In the genomic region with DNA sequence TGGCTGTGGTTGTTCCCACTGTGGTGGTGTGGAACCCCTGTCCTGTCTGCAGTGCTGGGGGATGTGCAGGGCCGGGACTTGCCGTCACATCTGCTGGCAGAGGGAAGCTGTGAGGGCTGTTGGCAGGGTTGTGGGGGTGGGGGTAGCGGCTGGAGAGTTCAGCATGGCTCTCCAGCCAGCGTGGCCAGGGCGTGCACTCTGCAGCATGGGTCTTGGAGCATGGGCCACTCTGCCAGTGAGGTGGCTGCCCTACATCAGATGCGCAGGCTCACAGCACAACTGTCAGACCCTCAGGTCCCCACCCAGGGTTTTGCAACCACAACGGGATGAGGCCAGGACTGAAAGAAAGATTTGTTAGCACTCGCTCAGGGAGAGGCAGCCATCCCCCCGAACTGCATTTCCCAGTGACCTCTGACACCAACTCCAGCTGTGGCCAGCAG, we compare ENCODE assay signal across 2 cellular contexts.
TF ChIP-seq lines count a peak whose summit lies in the region.

No MANE protein-coding gene starts in this region.

TF ChIP-seq in GM23338, 12 proteins besides CTCF, POLR2A, EP300 and RAD21:
- no peak for TF ChIP-seq JUNB (IDR thresholded peaks at IDR 0.05; ENCODE audit: unreplicated experiment)
- TF ChIP-seq NANOG (IDR thresholded peaks at IDR 0.05; ENCODE audit: borderline replicate concordance), result no peak
- TF ChIP-seq, protein P1, sequence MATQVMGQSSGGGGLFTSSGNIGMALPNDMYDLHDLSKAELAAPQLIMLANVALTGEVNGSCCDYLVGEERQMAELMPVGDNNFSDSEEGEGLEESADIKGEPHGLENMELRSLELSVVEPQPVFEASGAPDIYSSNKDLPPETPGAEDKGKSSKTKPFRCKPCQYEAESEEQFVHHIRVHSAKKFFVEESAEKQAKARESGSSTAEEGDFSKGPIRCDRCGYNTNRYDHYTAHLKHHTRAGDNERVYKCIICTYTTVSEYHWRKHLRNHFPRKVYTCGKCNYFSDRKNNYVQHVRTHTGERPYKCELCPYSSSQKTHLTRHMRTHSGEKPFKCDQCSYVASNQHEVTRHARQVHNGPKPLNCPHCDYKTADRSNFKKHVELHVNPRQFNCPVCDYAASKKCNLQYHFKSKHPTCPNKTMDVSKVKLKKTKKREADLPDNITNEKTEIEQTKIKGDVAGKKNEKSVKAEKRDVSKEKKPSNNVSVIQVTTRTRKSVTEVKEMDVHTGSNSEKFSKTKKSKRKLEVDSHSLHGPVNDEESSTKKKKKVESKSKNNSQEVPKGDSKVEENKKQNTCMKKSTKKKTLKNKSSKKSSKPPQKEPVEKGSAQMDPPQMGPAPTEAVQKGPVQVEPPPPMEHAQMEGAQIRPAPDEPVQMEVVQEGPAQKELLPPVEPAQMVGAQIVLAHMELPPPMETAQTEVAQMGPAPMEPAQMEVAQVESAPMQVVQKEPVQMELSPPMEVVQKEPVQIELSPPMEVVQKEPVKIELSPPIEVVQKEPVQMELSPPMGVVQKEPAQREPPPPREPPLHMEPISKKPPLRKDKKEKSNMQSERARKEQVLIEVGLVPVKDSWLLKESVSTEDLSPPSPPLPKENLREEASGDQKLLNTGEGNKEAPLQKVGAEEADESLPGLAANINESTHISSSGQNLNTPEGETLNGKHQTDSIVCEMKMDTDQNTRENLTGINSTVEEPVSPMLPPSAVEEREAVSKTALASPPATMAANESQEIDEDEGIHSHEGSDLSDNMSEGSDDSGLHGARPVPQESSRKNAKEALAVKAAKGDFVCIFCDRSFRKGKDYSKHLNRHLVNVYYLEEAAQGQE (IDR thresholded peaks at IDR 0.05; ENCODE audit: unreplicated experiment), result no peak
- TF ChIP-seq, protein P2, sequence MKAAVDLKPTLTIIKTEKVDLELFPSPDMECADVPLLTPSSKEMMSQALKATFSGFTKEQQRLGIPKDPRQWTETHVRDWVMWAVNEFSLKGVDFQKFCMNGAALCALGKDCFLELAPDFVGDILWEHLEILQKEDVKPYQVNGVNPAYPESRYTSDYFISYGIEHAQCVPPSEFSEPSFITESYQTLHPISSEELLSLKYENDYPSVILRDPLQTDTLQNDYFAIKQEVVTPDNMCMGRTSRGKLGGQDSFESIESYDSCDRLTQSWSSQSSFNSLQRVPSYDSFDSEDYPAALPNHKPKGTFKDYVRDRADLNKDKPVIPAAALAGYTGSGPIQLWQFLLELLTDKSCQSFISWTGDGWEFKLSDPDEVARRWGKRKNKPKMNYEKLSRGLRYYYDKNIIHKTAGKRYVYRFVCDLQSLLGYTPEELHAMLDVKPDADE (IDR thresholded peaks at IDR 0.05), result no peak
- no peak for TF ChIP-seq CREB1 (CRISPR knock-in tag; IDR thresholded peaks at IDR 0.05; ENCODE audit: low read depth)
- TF ChIP-seq ZNF114 (CRISPR knock-in tag; IDR thresholded peaks at IDR 0.05), result no peak
- TF ChIP-seq, protein P3, sequence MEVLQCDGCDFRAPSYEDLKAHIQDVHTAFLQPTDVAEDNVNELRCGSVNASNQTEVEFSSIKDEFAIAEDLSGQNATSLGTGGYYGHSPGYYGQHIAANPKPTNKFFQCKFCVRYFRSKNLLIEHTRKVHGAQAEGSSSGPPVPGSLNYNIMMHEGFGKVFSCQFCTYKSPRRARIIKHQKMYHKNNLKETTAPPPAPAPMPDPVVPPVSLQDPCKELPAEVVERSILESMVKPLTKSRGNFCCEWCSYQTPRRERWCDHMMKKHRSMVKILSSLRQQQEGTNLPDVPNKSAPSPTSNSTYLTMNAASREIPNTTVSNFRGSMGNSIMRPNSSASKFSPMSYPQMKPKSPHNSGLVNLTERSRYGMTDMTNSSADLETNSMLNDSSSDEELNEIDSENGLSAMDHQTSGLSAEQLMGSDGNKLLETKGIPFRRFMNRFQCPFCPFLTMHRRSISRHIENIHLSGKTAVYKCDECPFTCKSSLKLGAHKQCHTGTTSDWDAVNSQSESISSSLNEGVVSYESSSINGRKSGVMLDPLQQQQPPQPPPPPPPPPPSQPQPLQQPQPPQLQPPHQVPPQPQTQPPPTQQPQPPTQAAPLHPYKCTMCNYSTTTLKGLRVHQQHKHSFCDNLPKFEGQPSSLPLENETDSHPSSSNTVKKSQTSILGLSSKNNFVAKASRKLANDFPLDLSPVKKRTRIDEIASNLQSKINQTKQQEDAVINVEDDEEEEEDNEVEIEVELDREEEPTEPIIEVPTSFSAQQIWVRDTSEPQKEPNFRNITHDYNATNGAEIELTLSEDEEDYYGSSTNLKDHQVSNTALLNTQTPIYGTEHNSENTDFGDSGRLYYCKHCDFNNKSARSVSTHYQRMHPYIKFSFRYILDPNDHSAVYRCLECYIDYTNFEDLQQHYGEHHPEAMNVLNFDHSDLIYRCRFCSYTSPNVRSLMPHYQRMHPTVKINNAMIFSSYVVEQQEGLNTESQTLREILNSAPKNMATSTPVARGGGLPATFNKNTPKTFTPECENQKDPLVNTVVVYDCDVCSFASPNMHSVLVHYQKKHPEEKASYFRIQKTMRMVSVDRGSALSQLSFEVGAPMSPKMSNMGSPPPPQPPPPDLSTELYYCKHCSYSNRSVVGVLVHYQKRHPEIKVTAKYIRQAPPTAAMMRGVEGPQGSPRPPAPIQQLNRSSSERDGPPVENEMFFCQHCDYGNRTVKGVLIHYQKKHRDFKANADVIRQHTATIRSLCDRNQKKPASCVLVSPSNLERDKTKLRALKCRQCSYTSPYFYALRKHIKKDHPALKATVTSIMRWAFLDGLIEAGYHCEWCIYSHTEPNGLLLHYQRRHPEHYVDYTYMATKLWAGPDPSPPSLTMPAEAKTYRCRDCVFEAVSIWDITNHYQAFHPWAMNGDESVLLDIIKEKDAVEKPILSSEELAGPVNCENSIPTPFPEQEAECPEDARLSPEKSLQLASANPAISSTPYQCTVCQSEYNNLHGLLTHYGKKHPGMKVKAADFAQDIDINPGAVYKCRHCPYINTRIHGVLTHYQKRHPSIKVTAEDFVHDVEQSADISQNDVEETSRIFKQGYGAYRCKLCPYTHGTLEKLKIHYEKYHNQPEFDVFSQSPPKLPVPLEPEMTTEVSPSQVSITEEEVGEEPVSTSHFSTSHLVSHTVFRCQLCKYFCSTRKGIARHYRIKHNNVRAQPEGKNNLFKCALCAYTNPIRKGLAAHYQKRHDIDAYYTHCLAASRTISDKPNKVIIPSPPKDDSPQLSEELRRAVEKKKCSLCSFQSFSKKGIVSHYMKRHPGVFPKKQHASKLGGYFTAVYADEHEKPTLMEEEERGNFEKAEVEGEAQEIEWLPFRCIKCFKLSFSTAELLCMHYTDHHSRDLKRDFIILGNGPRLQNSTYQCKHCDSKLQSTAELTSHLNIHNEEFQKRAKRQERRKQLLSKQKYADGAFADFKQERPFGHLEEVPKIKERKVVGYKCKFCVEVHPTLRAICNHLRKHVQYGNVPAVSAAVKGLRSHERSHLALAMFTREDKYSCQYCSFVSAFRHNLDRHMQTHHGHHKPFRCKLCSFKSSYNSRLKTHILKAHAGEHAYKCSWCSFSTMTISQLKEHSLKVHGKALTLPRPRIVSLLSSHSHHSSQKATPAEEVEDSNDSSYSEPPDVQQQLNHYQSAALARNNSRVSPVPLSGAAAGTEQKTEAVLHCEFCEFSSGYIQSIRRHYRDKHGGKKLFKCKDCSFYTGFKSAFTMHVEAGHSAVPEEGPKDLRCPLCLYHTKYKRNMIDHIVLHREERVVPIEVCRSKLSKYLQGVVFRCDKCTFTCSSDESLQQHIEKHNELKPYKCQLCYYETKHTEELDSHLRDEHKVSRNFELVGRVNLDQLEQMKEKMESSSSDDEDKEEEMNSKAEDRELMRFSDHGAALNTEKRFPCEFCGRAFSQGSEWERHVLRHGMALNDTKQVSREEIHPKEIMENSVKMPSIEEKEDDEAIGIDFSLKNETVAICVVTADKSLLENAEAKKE (CRISPR knock-in tag; IDR thresholded peaks at IDR 0.05), result no peak
- no peak for TF ChIP-seq EZH2phosphoT487 (IDR thresholded peaks at IDR 0.05; ENCODE audit: unreplicated experiment)
- no peak for TF ChIP-seq EZH2 (IDR thresholded peaks at IDR 0.05; ENCODE audit: low read depth, unreplicated experiment)
- no peak for TF ChIP-seq ZNF331 (CRISPR knock-in tag; IDR thresholded peaks at IDR 0.05; ENCODE audit: low read depth)
TF ChIP-seq in GM23338: peak in this region for 0.

TF ChIP-seq in H1, 55 proteins besides CTCF, POLR2A, EP300 and RAD21:
- TF ChIP-seq ZNF274 (IDR thresholded peaks at IDR 0.05; ENCODE audit: borderline replicate concordance, extremely low read depth, low read length) (no peak), CEBPB (IDR thresholded peaks at IDR 0.05; ENCODE audit: low read depth, low read length) (no peak), BACH1 (IDR thresholded peaks at IDR 0.05; ENCODE audit: low read length) (no peak), BRCA1 (IDR thresholded peaks at IDR 0.05; ENCODE audit: low read depth, low read length) (no peak), CHD2 (IDR thresholded peaks at IDR 0.05; ENCODE audit: low read length) (no peak), BCL11A (IDR thresholded peaks at IDR 0.05; ENCODE audit: low read depth in 2 of 2, low read length in 2 of 2) (no peak)
- TF ChIP-seq, protein P4, sequence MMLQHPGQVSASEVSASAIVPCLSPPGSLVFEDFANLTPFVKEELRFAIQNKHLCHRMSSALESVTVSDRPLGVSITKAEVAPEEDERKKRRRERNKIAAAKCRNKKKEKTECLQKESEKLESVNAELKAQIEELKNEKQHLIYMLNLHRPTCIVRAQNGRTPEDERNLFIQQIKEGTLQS (IDR thresholded peaks at IDR 0.05; ENCODE audit: insufficient read depth, low read depth, low read length), result no peak
- TF ChIP-seq, protein P5, sequence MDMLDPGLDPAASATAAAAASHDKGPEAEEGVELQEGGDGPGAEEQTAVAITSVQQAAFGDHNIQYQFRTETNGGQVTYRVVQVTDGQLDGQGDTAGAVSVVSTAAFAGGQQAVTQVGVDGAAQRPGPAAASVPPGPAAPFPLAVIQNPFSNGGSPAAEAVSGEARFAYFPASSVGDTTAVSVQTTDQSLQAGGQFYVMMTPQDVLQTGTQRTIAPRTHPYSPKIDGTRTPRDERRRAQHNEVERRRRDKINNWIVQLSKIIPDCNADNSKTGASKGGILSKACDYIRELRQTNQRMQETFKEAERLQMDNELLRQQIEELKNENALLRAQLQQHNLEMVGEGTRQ (IDR thresholded peaks at IDR 0.05; ENCODE audit: low read length), result no peak
- TF ChIP-seq, protein P6, sequence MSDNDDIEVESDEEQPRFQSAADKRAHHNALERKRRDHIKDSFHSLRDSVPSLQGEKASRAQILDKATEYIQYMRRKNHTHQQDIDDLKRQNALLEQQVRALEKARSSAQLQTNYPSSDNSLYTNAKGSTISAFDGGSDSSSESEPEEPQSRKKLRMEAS (IDR thresholded peaks at IDR 0.05), result no peak
